8 cellular contexts compared by ENCODE assay signal in the genomic region with DNA sequence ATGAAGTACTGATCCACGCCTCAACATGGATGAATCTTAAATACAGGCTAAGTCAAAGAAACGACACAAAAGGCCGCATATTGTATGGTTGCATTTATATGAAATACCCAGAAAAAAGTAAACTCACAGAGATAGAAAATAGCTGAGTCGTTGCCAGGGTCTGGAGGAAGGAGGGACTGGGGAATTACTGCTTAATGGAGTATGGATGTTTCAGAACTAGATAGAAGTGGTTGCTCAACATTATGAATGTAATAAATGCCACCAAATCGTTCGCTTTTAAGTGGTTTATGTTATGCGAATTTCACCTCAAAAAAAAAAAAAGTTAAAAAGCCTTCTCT. TPM values are rescaled to one million over a fixed set of nuclear protein-coding genes. Genes with fewer than 3 reads are reported as not detected.
A peak's percentile ranks its signal among the peaks of the same experiment; 100 is the strongest.
DNase-seq lines count a peak whose midpoint lies in the region; ATAC-seq and TF ChIP-seq lines count a peak whose summit lies in the region.

No MANE protein-coding gene starts in this region.

- peaks cover 33% of the 10 kb centered on the region for H3K4me1 Mint-ChIP-seq in dendritic cell treated with granulocyte-macrophage colony-stimulating factor and Interleukin-4, amounts not matched to agents 40 ng/mL and 50 ng/mL, for 4 days (ENCODE audit: low read depth)

- 0 out of 22 replicates have a peak, but pooled peaks cover 0 to 4% (median 0%) of the 10 kb centered on the region in 11 experiments for H3K36me3 ChIP-seq in BLaER1 treated with 17β-estradiol and CSF1 and Interleukin-3, amounts not matched to agents 10 nM and 100 nM
- H3K36me3 ChIP-seq in Loucy (ENCODE audit: insufficient read depth, low read length), result no peaks in the 10 kb centered on the region
- no peaks in the 10 kb centered on the region for H3K36me3 ChIP-seq in neural cell (ENCODE audit: insufficient read depth, low read length)

- H2AFZ ChIP-seq in Loucy (ENCODE audit: low read length) (peak overlapping the region; percentile 99), neural cell (ENCODE audit: low read depth, low read length) (peak overlapping the region; percentile 78)

- TF ChIP-seq EP300 in neural cell (conservative IDR thresholded peaks at IDR 0.05; ENCODE audit: poor library complexity, severe bottlenecking), result no peak

- peak overlapping the region; percentile 81 to 95 (median 89); a peak in 20 of 22 replicates for H3K9ac ChIP-seq in BLaER1 treated with 17β-estradiol and CSF1 and Interleukin-3, amounts not matched to agents 10 nM and 100 nM
- peak overlapping the region; percentile 85 for H3K9ac ChIP-seq in Loucy (ENCODE audit: low read depth, low read length, poor library complexity, severe bottlenecking)
- H3K9ac ChIP-seq in neural cell (ENCODE audit: low read length), result peak overlapping the region; percentile 77

- no peak for ATAC-seq in HG03097 (IDR thresholded peaks at IDR 0.05; ENCODE audit: low FRiP score, unreplicated experiment)

- H3K4me2 ChIP-seq in BLaER1 treated with 17β-estradiol and CSF1 and Interleukin-3, amounts not matched to agents 10 nM and 100 nM, result peak overlapping the region; percentile 73 to 91 (median 85)
- H3K4me2 ChIP-seq in Loucy (ENCODE audit: low read depth, low read length, poor library complexity, severe bottlenecking), result peak overlapping the region; percentile 87
- H3K4me2 ChIP-seq in neural cell (ENCODE audit: low read length), result peak overlapping the region; percentile 85

- no peak for DNase-seq in stimulated activated naive CD4-positive, alpha-beta T cell (lab: John Stamatoyannopoulos, UW)
- DNase-seq in stimulated activated CD4-positive, alpha-beta T cell treated with anti-CD3 and anti-CD28 coated beads, Interleukin-1b, Interleukin-23, amount 100 ng/mL, for 48 hours, result no peak
- DNase-seq in GM19240 (ENCODE audit: insufficient read length, low spot score), result no peak

- peak overlapping the region; percentile 81 for H3K4me3 Mint-ChIP-seq in dendritic cell treated with granulocyte-macrophage colony-stimulating factor and Interleukin-4, amounts not matched to agents 40 ng/mL and 50 ng/mL, for 4 days

- peaks cover 35% of the 10 kb centered on the region for H3K79me2 ChIP-seq in Loucy (ENCODE audit: insufficient read depth, low read length)
- H3K79me2 ChIP-seq in neural cell (replicated peaks; ENCODE audit: insufficient read depth, low read length), result peaks cover 34% of the 10 kb centered on the region

- no peak for TF ChIP-seq CTCF in Loucy (conservative IDR thresholded peaks at IDR 0.05; ENCODE audit: low read length)
- no peak for TF ChIP-seq CTCF in neural cell (IDR thresholded peaks at IDR 0.05; ENCODE audit: poor library complexity, severe bottlenecking)

- peaks cover 0 to 17% (median 0%) of the 10 kb centered on the region in 11 experiments; a peak in 5 of 22 replicates for H4K20me1 ChIP-seq in BLaER1 treated with 17β-estradiol and CSF1 and Interleukin-3, amounts not matched to agents 10 nM and 100 nM
- peaks cover 13% of the 10 kb centered on the region for H4K20me1 ChIP-seq in Loucy (ENCODE audit: insufficient read depth, low read length, poor library complexity, severe bottlenecking)
- no peaks in the 10 kb centered on the region for H4K20me1 ChIP-seq in neural cell (ENCODE audit: insufficient read depth)

- no peak for TF ChIP-seq RAD21 in neural cell (conservative IDR thresholded peaks at IDR 0.05)

- H3K9me3 ChIP-seq in BLaER1 treated with 17β-estradiol and CSF1 and Interleukin-3, amounts not matched to agents 10 nM and 100 nM (replicated peaks in 1 of 11), result no peaks in the 10 kb centered on the region
- H3K9me3 ChIP-seq in Loucy (ENCODE audit: insufficient read depth, low read depth, low read length) (no peaks in the 10 kb centered on the region), neural cell (ENCODE audit: low read length) (no peaks in the 10 kb centered on the region)

- peak overlapping the region; percentile 75 to 91 (median 84) for H3K4me3 ChIP-seq in BLaER1 treated with 17β-estradiol and CSF1 and Interleukin-3, amounts not matched to agents 10 nM and 100 nM
- H3K4me3 ChIP-seq in Loucy (ENCODE audit: low read length, poor library complexity, severe bottlenecking) (peak overlapping the region; percentile 87), neural cell (ENCODE audit: low read length) (peak overlapping the region; percentile 71)

- H3K27me3 ChIP-seq in BLaER1 treated with 17β-estradiol and CSF1 and Interleukin-3, amounts not matched to agents 10 nM and 100 nM, result no peaks in the 10 kb centered on the region
- H3K27me3 ChIP-seq in Loucy (ENCODE audit: insufficient read depth, low read length, poor library complexity, severe bottlenecking) (no peaks in the 10 kb centered on the region), neural cell (ENCODE audit: insufficient read depth, low read depth, low read length) (no peaks in the 10 kb centered on the region)

- H3K4me1 ChIP-seq in BLaER1 treated with 17β-estradiol and CSF1 and Interleukin-3, amounts not matched to agents 10 nM and 100 nM, result peaks cover 22 to 34% (median 31%) of the 10 kb centered on the region in 10 experiments
- peaks cover 37% of the 10 kb centered on the region for H3K4me1 ChIP-seq in Loucy (ENCODE audit: insufficient read depth, low read length, poor library complexity, severe bottlenecking)

- H3K9me2 ChIP-seq in Loucy (replicated peaks; ENCODE audit: low read depth, low read length) (no peaks in the 10 kb centered on the region), neural cell (ENCODE audit: insufficient read depth, low read length) (no peaks in the 10 kb centered on the region)

- no peaks in the 10 kb centered on the region for H3K36me3 Mint-ChIP-seq in dendritic cell treated with granulocyte-macrophage colony-stimulating factor and Interleukin-4, amounts not matched to agents 40 ng/mL and 50 ng/mL, for 4 days (ENCODE audit: low read depth)

- H3K27ac Mint-ChIP-seq in dendritic cell treated with granulocyte-macrophage colony-stimulating factor and Interleukin-4, amounts not matched to agents 40 ng/mL and 50 ng/mL, for 4 days, result peak overlapping the region; percentile 85

- H3K27ac ChIP-seq in BLaER1 treated with 17β-estradiol and CSF1 and Interleukin-3, amounts not matched to agents 10 nM and 100 nM, result peak overlapping the region in 9 of 11 experiments; percentile 70 to 88 (median 85); a peak in 17 of 22 replicates
- H3K27ac ChIP-seq in neural cell (ENCODE audit: low read length), result peak overlapping the region; percentile 79

- intact Hi-C loops in dendritic cell treated with granulocyte-macrophage colony-stimulating factor and Interleukin-4, amounts not matched to agents 40 ng/mL and 50 ng/mL, for 4 days (cut with micrococcal nuclease), result loop anchor here (5.0 kb wide), 1 partner anchor 74 kb away; the partner anchor contains the start of gene TEX10

- no peaks in the 10 kb centered on the region for H3F3A ChIP-seq in Loucy (ENCODE audit: low read depth)
- H3F3A ChIP-seq in neural cell (ENCODE audit: insufficient read depth, low read length, poor library complexity, severe bottlenecking), result peaks cover 5% of the 10 kb centered on the region

- peaks cover 10% of the 10 kb centered on the region for H3K27me3 Mint-ChIP-seq in dendritic cell treated with granulocyte-macrophage colony-stimulating factor and Interleukin-4, amounts not matched to agents 40 ng/mL and 50 ng/mL, for 4 days

- no peaks in the 10 kb centered on the region for H3K9me3 Mint-ChIP-seq in dendritic cell treated with granulocyte-macrophage colony-stimulating factor and Interleukin-4, amounts not matched to agents 40 ng/mL and 50 ng/mL, for 4 days

TF ChIP-seq in neural cell, 6 proteins besides CTCF, POLR2A, EP300 and RAD21:
- TF ChIP-seq EZH2 (IDR thresholded peaks at IDR 0.05; ENCODE audit: borderline replicate concordance, insufficient read depth, low read length, poor library complexity, severe bottlenecking) (no peak), REST (IDR thresholded peaks at IDR 0.05; ENCODE audit: borderline replicate concordance) (no peak), SMC3 (conservative IDR thresholded peaks at IDR 0.05; ENCODE audit: poor library complexity) (no peak), TAF1 (IDR thresholded peaks at IDR 0.05; ENCODE audit: low read depth) (no peak), POLR2AphosphoS5 (IDR thresholded peaks at IDR 0.05) (no peak)

RNA-seq across cellular contexts. Expression of gene MSANTD3, which starts 0.8 kb away (rescaled TPM):
- polyA plus RNA-seq in neural cell, result 82.6 and 88.8 TPM in 2 replicates
- polyA minus RNA-seq in neural cell, result 99.1 and 115 TPM in 2 replicates

RNA-seq across cellular contexts. Expression of gene TMEFF1, which starts 46.8 kb away (rescaled TPM):
- 273 and 295 TPM in 2 replicates for polyA plus RNA-seq in neural cell
- 193 and 231 TPM in 2 replicates for polyA minus RNA-seq in neural cell
